16 cellular contexts compared by ENCODE assay signal in the genomic region with DNA sequence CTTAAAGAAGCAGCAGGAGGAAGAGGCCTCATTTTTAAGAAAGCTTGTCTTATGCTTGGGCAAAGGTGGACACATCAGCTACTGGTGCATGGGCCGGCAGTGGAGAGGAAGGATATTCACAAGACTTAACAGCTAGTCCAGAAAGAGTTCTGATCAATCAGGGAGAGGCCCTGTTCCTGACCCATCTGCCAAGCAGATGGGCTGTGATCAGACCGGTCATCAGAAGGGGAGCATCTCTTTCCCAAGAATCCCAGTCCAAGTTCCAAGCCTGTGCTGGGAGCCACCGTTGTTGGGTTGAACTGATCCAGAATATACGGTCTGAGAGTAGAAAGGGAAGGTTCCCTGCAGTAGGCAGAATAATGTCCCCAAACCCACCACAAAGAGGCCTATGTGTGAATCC. TPM values are rescaled to one million over a fixed set of nuclear protein-coding genes. Genes with fewer than 3 reads are reported as not detected.
DNase-seq lines count a peak whose midpoint lies in the region; ATAC-seq, FAIRE-seq and TF ChIP-seq lines count a peak whose summit lies in the region.
"Had no signal": no experiment of that assay in that cellular context is flagged by ENCODE, and none has a peak within 500 bp of the region (broad histone marks: within the 10 kb centered on the region; RNA-seq: fewer than 3 reads in every experiment).

No MANE protein-coding gene starts in this region.

- H3K27me3 ChIP-seq in BLaER1, result no peaks in the 10 kb centered on the region

- H3K27me3 Mint-ChIP-seq in activated CD4-positive, alpha-beta T cell treated with anti-CD3 and anti-CD28 coated beads, Interleukin-2, amount 10 ng/mL, durations not matched to agents 7 days and 5 days, result peaks cover 2% of the 10 kb centered on the region
- H3K27me3 Mint-ChIP-seq in effector memory CD8-positive, alpha-beta T cell, result no peaks in the 10 kb centered on the region
- H3K27me3 Mint-ChIP-seq in natural killer cell (ENCODE audit: low read depth in 2 of 2), result no peaks in the 10 kb centered on the region

- TF ChIP-seq CTCF in natural killer cell (IDR thresholded peaks at IDR 0.05) (no peak), D721Med (IDR thresholded peaks at IDR 0.05; ENCODE audit: insufficient read depth, missing control alignments) (no peak)

- H4K20me1 ChIP-seq in BLaER1, result no peaks in the 10 kb centered on the region

- H3K4me1 ChIP-seq in BLaER1, result peaks cover 37% of the 10 kb centered on the region

- no peak overlapping the region for H3K4me3 Mint-ChIP-seq in activated CD4-positive, alpha-beta T cell treated with anti-CD3 and anti-CD28 coated beads, Interleukin-2, amount 10 ng/mL, durations not matched to agents 7 days and 5 days
- H3K4me3 Mint-ChIP-seq in effector memory CD8-positive, alpha-beta T cell, result no peak overlapping the region
- peak overlapping the region; percentile 4 for H3K4me3 Mint-ChIP-seq in natural killer cell
- H3K4me3 Mint-ChIP-seq: B cell; CD8-positive, alpha-beta T cell had no signal

- POLR2A ChIA-PET in activated CD4-positive, alpha-beta T cell treated with anti-CD3 and anti-CD28 coated beads, Interleukin-2, amount 10 ng/mL, durations not matched to agents 7 days and 5 days (lab: Charles Lee), result no interaction called here

- no peak overlapping the region for H3K27ac ChIP-seq in BLaER1
- H3K27ac ChIP-seq: C4-2B had no signal

- intact Hi-C loops in natural killer cell (cut with micrococcal nuclease), result no loop called here

- H3K9me3 ChIP-seq in BLaER1, result no peaks in the 10 kb centered on the region

- peaks cover 35% of the 10 kb centered on the region for H3K4me1 Mint-ChIP-seq in activated CD4-positive, alpha-beta T cell treated with anti-CD3 and anti-CD28 coated beads, Interleukin-2, amount 10 ng/mL, durations not matched to agents 7 days and 5 days
- H3K4me1 Mint-ChIP-seq in effector memory CD8-positive, alpha-beta T cell (ENCODE audit: low read depth in 2 of 2), result peaks cover 7 to 8% of the 10 kb centered on the region in 2 donors
- H3K4me1 Mint-ChIP-seq in natural killer cell, result peaks cover 39 to 48% of the 10 kb centered on the region in 2 donors

- FAIRE-seq in D721Med (lab: Jason Lieb, UNC), result no peak
- FAIRE-seq: HepG2, HTR-8/SVneo had no signal

- H3K4me2 ChIP-seq in BLaER1, result peak overlapping the region; percentile 42; the same call in 1 of the 2 replicates

- H3K27ac Mint-ChIP-seq in activated CD4-positive, alpha-beta T cell treated with anti-CD3 and anti-CD28 coated beads, Interleukin-2, amount 10 ng/mL, durations not matched to agents 7 days and 5 days, result peak overlapping the region; percentile 0
- peak overlapping the region; percentile 90 to 94 for H3K27ac Mint-ChIP-seq in effector memory CD8-positive, alpha-beta T cell
- peak overlapping the region; percentile 58 to 87 for H3K27ac Mint-ChIP-seq in natural killer cell
- H3K27ac Mint-ChIP-seq: B cell; CD8-positive, alpha-beta T cell had no signal

- H3K36me3 Mint-ChIP-seq in activated CD4-positive, alpha-beta T cell treated with anti-CD3 and anti-CD28 coated beads, Interleukin-2, amount 10 ng/mL, durations not matched to agents 7 days and 5 days (ENCODE audit: low read depth), result peaks cover 19% of the 10 kb centered on the region
- H3K36me3 Mint-ChIP-seq in effector memory CD8-positive, alpha-beta T cell (ENCODE audit: insufficient read depth), result no peaks in the 10 kb centered on the region
- peaks cover 7% of the 10 kb centered on the region for H3K36me3 Mint-ChIP-seq in natural killer cell

- H3K4me3 ChIP-seq in BLaER1, result no peak overlapping the region

- DNase-seq in activated CD4-positive, alpha-beta T cell treated with anti-CD3 and anti-CD28 coated beads, Interleukin-2, amount 10 ng/mL, durations not matched to agents 7 days and 5 days, result no peak
- DNase-seq in activated CD4-positive, alpha-beta T cell treated with anti-CD3 and anti-CD28 coated beads for 48 hours, result no peak
- no peak for DNase-seq in effector memory CD8-positive, alpha-beta T cell
- DNase-seq in natural killer cell, result no peak
- no peak for DNase-seq in AG08396 (ENCODE audit: low spot score)
- DNase-seq in D721Med (ENCODE audit: insufficient read length, low spot score), result no peak
- no peak for DNase-seq in SIG-M5 treated with dmso at 0.1 percent for 504 hours (lab: John Stamatoyannopoulos, UW; ENCODE audit: unreplicated experiment)
- DNase-seq: 8988T; CD8-positive, alpha-beta T cell; COR-L47 had no signal

- no peak for ATAC-seq in effector memory CD8-positive, alpha-beta T cell (replicated peaks)
- ATAC-seq in natural killer cell, result no peak
- ATAC-seq: CD8-positive, alpha-beta T cell; HCT116; HepG2 had no signal

- no peaks in the 10 kb centered on the region for H3K36me3 ChIP-seq in BLaER1

- no peaks in the 10 kb centered on the region for H3K9me3 Mint-ChIP-seq in activated CD4-positive, alpha-beta T cell treated with anti-CD3 and anti-CD28 coated beads, Interleukin-2, amount 10 ng/mL, durations not matched to agents 7 days and 5 days
- H3K9me3 Mint-ChIP-seq in effector memory CD8-positive, alpha-beta T cell, result no peaks in the 10 kb centered on the region
- no peaks in the 10 kb centered on the region for H3K9me3 Mint-ChIP-seq in natural killer cell
- H3K9me3 Mint-ChIP-seq: CD8-positive, alpha-beta T cell had no signal

- CTCF ChIA-PET in activated CD4-positive, alpha-beta T cell treated with anti-CD3 and anti-CD28 coated beads, Interleukin-2, amount 10 ng/mL, durations not matched to agents 7 days and 5 days (lab: Charles Lee), result interaction anchor here (1.0 to 1.5 kb wide), 3 partner anchors 186 to 562 kb away, joined by 3 read pairs; no protein-coding TSS in a partner anchor

- H3K9ac ChIP-seq in BLaER1, result no peak overlapping the region

RNA-seq across cellular contexts. Expression of a gene that starts 32.7 kb away (rescaled TPM):
- 10 to 100 TPM; 28.0 to 31.6 TPM for total RNA-seq in activated CD4-positive, alpha-beta T cell treated with anti-CD3 and anti-CD28 coated beads, Interleukin-2, amount 10 ng/mL, durations not matched to agents 7 days and 5 days
- 100 to 1,000 TPM in 1 of 3 donors, 10 to 100 TPM in 2; 13.9 to 110 (median 26.7) TPM for total RNA-seq in natural killer cell

Comparison
In these comparisons a context has a peak if more than half of its experiments do, and no peak if none do; other contexts are left out.
1. H3K27ac Mint-ChIP-seq: peak in every context shown above with its lines; median percentile 92 in effector memory CD8-positive, alpha-beta T cell; 72 in natural killer cell; 0 in activated CD4-positive, alpha-beta T cell treated with anti-CD3 and anti-CD28 coated beads, Interleukin-2, amount 10 ng/mL, durations not matched to agents 7 days and 5 days.